ENCODE assay signal across 8 cellular contexts in genomic region chr2:170817999-170818293, GRCh38. TPM values are rescaled to one million over a fixed set of nuclear protein-coding genes. Genes with fewer than 3 reads are reported as not detected.
DNase-seq lines count a peak whose midpoint lies in the region; ATAC-seq, FAIRE-seq and TF ChIP-seq lines count a peak whose summit lies in the region.

No MANE protein-coding gene starts in this region.

- no peak overlapping the region for H3K27ac Mint-ChIP-seq in activated naive CD8-positive, alpha-beta T cell treated with anti-CD3 and anti-CD28 coated beads, Interleukin-2, amount 50 U/mL, for 24 hours
- peak overlapping the region; percentile 47 for H3K27ac Mint-ChIP-seq in memory B cell

- no peak for DNase-seq in right cardiac atrium
- no peak for DNase-seq in Right ventricle myocardium superior
- DNase-seq in activated naive CD8-positive, alpha-beta T cell treated with anti-CD3 and anti-CD28 coated beads, Interleukin-2, amount 50 U/mL, for 24 hours = peak; percentile 22
- DNase-seq in memory B cell (ENCODE audit: low spot score in 2 of 2) = no peak
- DNase-seq in GM12892 (ENCODE audit: insufficient read length) = no peak
- DNase-seq in stimulated activated CD4-positive, alpha-beta T cell treated with anti-CD3 and anti-CD28 coated beads, Interleukin-4, amount 100 ng/mL, for 4 hours = no peak
- no peak for DNase-seq in activated effector memory CD4-positive, alpha-beta T cell treated with Interleukin-2 at 50 U/mL for 16 hours

- H3K27me3 ChIP-seq in right cardiac atrium (ENCODE audit: control insufficient read depth, insufficient read depth) = no peaks in the 10 kb centered on the region

- no peaks in the 10 kb centered on the region for H3K9me3 Mint-ChIP-seq in activated naive CD8-positive, alpha-beta T cell treated with anti-CD3 and anti-CD28 coated beads, Interleukin-2, amount 50 U/mL, for 24 hours
- peaks cover 2% of the 10 kb centered on the region for H3K9me3 Mint-ChIP-seq in memory B cell

- no peak overlapping the region for H3K27ac ChIP-seq in right cardiac atrium (ENCODE audit: low read length)

- peaks cover 3% of the 10 kb centered on the region for H3K4me1 ChIP-seq in right cardiac atrium (ENCODE audit: control insufficient read depth, insufficient read depth, low read length)

- no peaks in the 10 kb centered on the region for H3K9me3 ChIP-seq in right cardiac atrium (ENCODE audit: control insufficient read depth, low read length)

- ATAC-seq in right cardiac atrium (no peak), Right ventricle myocardium superior (ENCODE audit: poor library complexity) (no peak), memory B cell (ENCODE audit: low read depth) (no peak), GM18907 (IDR thresholded peaks at IDR 0.05; ENCODE audit: unreplicated experiment) (no peak)
- no peak for ATAC-seq in activated naive CD8-positive, alpha-beta T cell treated with anti-CD3 and anti-CD28 coated beads, Interleukin-2, amount 50 U/mL, for 24 hours

- FAIRE-seq in GM12892 (lab: Jason Lieb, UNC) = no peak

- H3K27me3 Mint-ChIP-seq in activated naive CD8-positive, alpha-beta T cell treated with anti-CD3 and anti-CD28 coated beads, Interleukin-2, amount 50 U/mL, for 24 hours = peaks cover 91% of the 10 kb centered on the region
- peaks cover 45% of the 10 kb centered on the region for H3K27me3 Mint-ChIP-seq in memory B cell

- TF ChIP-seq POLR2A in GM12892 (IDR thresholded peaks at IDR 0.05; ENCODE audit: low read depth, low read length) = no peak

- peak overlapping the region; percentile 42 for H3K4me3 ChIP-seq in right cardiac atrium (ENCODE audit: low read length)

- H3K4me3 Mint-ChIP-seq in activated naive CD8-positive, alpha-beta T cell treated with anti-CD3 and anti-CD28 coated beads, Interleukin-2, amount 50 U/mL, for 24 hours = peak overlapping the region; percentile 68
- H3K4me3 Mint-ChIP-seq in memory B cell = peak overlapping the region; percentile 53

- H3K36me3 Mint-ChIP-seq in activated naive CD8-positive, alpha-beta T cell treated with anti-CD3 and anti-CD28 coated beads, Interleukin-2, amount 50 U/mL, for 24 hours (ENCODE audit: low read depth) = peaks cover 2% of the 10 kb centered on the region
- no peaks in the 10 kb centered on the region for H3K36me3 Mint-ChIP-seq in memory B cell

- intact Hi-C loops in right cardiac atrium (cut with DNase I) (loop anchor here (5.0 to 10.0 kb wide), 5 partner anchors 323 to 583 kb away; no protein-coding TSS in a partner anchor), Right ventricle myocardium superior (cut with DNase I) (loop anchor here (10.0 kb wide), 1 partner anchor 593 kb away; no protein-coding TSS in a partner anchor)

- WGBS in right cardiac atrium = 2% methylated on average over 23 of the region's 23 CpGs

- H3K4me1 Mint-ChIP-seq in activated naive CD8-positive, alpha-beta T cell treated with anti-CD3 and anti-CD28 coated beads, Interleukin-2, amount 50 U/mL, for 24 hours = peaks cover 72% of the 10 kb centered on the region
- peaks cover 25% of the 10 kb centered on the region for H3K4me1 Mint-ChIP-seq in memory B cell

RNA-seq across cellular contexts. Expression of gene GAD1, which starts 1.3 kb away (rescaled TPM):
- not detected for total RNA-seq in right cardiac atrium
- 0.02 TPM for polyA plus RNA-seq in right cardiac atrium
- total RNA-seq in Right ventricle myocardium superior = not detected
- polyA plus RNA-seq in GM12892 (2012; ENCODE audit: missing spikeins) = 0.59 TPM

RNA-seq across cellular contexts. Expression of gene ERICH2, which starts 47.8 kb away (rescaled TPM):
- 1 to 10 TPM in 3 of 4 donors, not detected in 1; 1.7 to 5.2 (median 2.9) TPM for total RNA-seq in right cardiac atrium
- polyA plus RNA-seq in right cardiac atrium = 4.1 TPM
- total RNA-seq in Right ventricle myocardium superior = 0.94 TPM
- not detected for polyA plus RNA-seq in GM12892 (2012; ENCODE audit: missing spikeins)
